18 cellular contexts compared by ENCODE assay signal in genomic region chr17:83085526-83086196, GRCh38. TPM values are rescaled to one million over a fixed set of nuclear protein-coding genes. Genes with fewer than 3 reads are reported as not detected.
DNase-seq lines count a peak whose midpoint lies in the region; ATAC-seq, FAIRE-seq and TF ChIP-seq lines count a peak whose summit lies in the region.
"Had no signal": no experiment of that assay in that cellular context is flagged by ENCODE, and none has a peak within 500 bp of the region (broad histone marks: within the 10 kb centered on the region; RNA-seq: fewer than 3 reads in every experiment).

No MANE protein-coding gene starts in this region.

- in situ Hi-C loops in K562 (cut with MboI): no loop called here

- H3K27ac ChIP-seq in SK-N-SH (ENCODE audit: low read depth in 2 of 2, low read length in 1 of 2) (peak overlapping the region in 1 of 2 experiments; percentile 93; a peak in 1 of 4 replicates), K562 (ENCODE audit: extremely low read depth, low read depth, low read length) (no peak overlapping the region), thyroid gland (peak overlapping the region in 2 of 3 donors; percentile 13 to 30)
- H3K27ac ChIP-seq: 22Rv1, pancreas had no signal

- H3K9ac ChIP-seq in SK-N-SH (no peak overlapping the region), K562 (ENCODE audit: insufficient read depth in 1 of 2, low read depth in 2 of 2, low read length in 2 of 2) (peak overlapping the region in 1 of 2 experiments; percentile 73; a peak in 2 of 4 replicates)

- H3K36me3 ChIP-seq in SK-N-SH (replicated peaks in 1 of 2; ENCODE audit: control insufficient read depth in 1 of 2, insufficient read depth in 2 of 2, low read length in 1 of 2) (peaks cover 13 to 23% of the 10 kb centered on the region in 2 experiments), K562 (ENCODE audit: control insufficient read depth, insufficient read depth, low read length) (peaks cover 67% of the 10 kb centered on the region; the same call in 2 of the 3 replicates), thyroid gland (peaks cover 11 to 12% of the 10 kb centered on the region in 2 donors)
- H3K36me3 ChIP-seq: pancreas had no signal

- no peak for DNase-seq in SK-N-SH
- no peak for DNase-seq in K562 (ENCODE audit: extremely low read depth in 1 of 4, low spot score in 3 of 4)
- no peak for DNase-seq in natural killer cell
- no peak for DNase-seq in thyroid gland
- no peak for DNase-seq in endothelial cell (ENCODE audit: low spot score)
- no peak for DNase-seq in NCI-H2081 (lab: John Stamatoyannopoulos, UW)
- no peak for DNase-seq in stimulated activated naive CD4-positive, alpha-beta T cell treated with Interleukin-2 at 50 U/mL for 16 hours (lab: John Stamatoyannopoulos, UW)
- DNase-seq: activated CD4-positive, alpha-beta T cell treated with anti-CD3 and anti-CD28 coated beads for 4 hours; C1 segment of cervical spinal cord; cortex of kidney; left lung; MM.1S; NCI-H82; pancreas; substantia nigra had no signal

- H3K9me2 ChIP-seq in SK-N-SH: no peaks in the 10 kb centered on the region

- H3K4me2 ChIP-seq in SK-N-SH: peak overlapping the region; percentile 97
- H3K4me2 ChIP-seq in K562 (ENCODE audit: insufficient read depth, low read length): no peak overlapping the region

- no peaks in the 10 kb centered on the region for H3K9me3 ChIP-seq in SK-N-SH
- H3K9me3 ChIP-seq in K562 (replicated peaks; ENCODE audit: control insufficient read depth, insufficient read depth, low read depth, low read length): no peaks in the 10 kb centered on the region
- H3K9me3 ChIP-seq in thyroid gland: no peaks in the 10 kb centered on the region
- H3K9me3 ChIP-seq: left lung, pancreas had no signal

- H3K4me1 Mint-ChIP-seq in natural killer cell (peaks cover 67 to 76% of the 10 kb centered on the region in 2 donors), endothelial cell (ENCODE audit: unreplicated experiment) (peaks cover 2% of the 10 kb centered on the region)

- TF ChIP-seq RAD21 in SK-N-SH (IDR thresholded peaks at IDR 0.05; ENCODE audit: low read length): no peak
- TF ChIP-seq RAD21 in K562 (CRISPR knock-in tag; conservative IDR thresholded peaks at IDR 0.05 in 1 of 2, IDR thresholded peaks at IDR 0.05 in 1 of 2): no peak

- H3K36me3 Mint-ChIP-seq in natural killer cell (no peaks in the 10 kb centered on the region), endothelial cell (ENCODE audit: low read depth, unreplicated experiment) (no peaks in the 10 kb centered on the region)

- no peak for FAIRE-seq in K562 (lab: Jason Lieb, UNC)
- FAIRE-seq: pancreas, RCC 7860 had no signal

- peak overlapping the region; percentile 98 for H3K27ac Mint-ChIP-seq in natural killer cell
- no peak overlapping the region for H3K27ac Mint-ChIP-seq in endothelial cell (ENCODE audit: unreplicated experiment)

- H3K4me3 Mint-ChIP-seq in natural killer cell (peak overlapping the region; percentile 90), endothelial cell (ENCODE audit: unreplicated experiment) (no peak overlapping the region)

- no TSS peak for BruUV-seq in K562 (replicated peaks; lab: Mats Ljungman, UMichigan)

- H3K27me3 ChIP-seq in SK-N-SH (ENCODE audit: insufficient read depth) (no peaks in the 10 kb centered on the region), K562 (ENCODE audit: control insufficient read depth in 2 of 2, insufficient read depth in 2 of 2, low read length in 2 of 2) (no peaks in the 10 kb centered on the region), thyroid gland (no peaks in the 10 kb centered on the region)
- H3K27me3 ChIP-seq: pancreas had no signal

- no peak for TF ChIP-seq EP300 in SK-N-SH (IDR thresholded peaks at IDR 0.05; ENCODE audit: borderline replicate concordance in 1 of 2, low read depth in 1 of 2, low read length in 1 of 2)
- TF ChIP-seq EP300 in K562 (IDR thresholded peaks at IDR 0.05; ENCODE audit: low read length): no peak

- peaks cover 30% of the 10 kb centered on the region for H3F3A ChIP-seq in SK-N-SH (replicated peaks; ENCODE audit: insufficient read depth)

- H4K20me1 ChIP-seq in SK-N-SH (ENCODE audit: insufficient read depth) (peaks cover 86% of the 10 kb centered on the region), K562 (replicated peaks; ENCODE audit: control insufficient read depth, insufficient read depth, low read length) (peaks cover 51% of the 10 kb centered on the region)

- H3K79me2 ChIP-seq in SK-N-SH (ENCODE audit: insufficient read depth) (peaks cover 87% of the 10 kb centered on the region), K562 (ENCODE audit: control insufficient read depth, insufficient read depth, low read length) (peaks cover 62% of the 10 kb centered on the region)

- no peaks in the 10 kb centered on the region for H3K27me3 Mint-ChIP-seq in natural killer cell (ENCODE audit: low read depth in 2 of 2)
- peaks cover 17% of the 10 kb centered on the region for H3K27me3 Mint-ChIP-seq in endothelial cell (ENCODE audit: unreplicated experiment)

- CTCF ChIA-PET in SK-N-SH (lab: Yijun Ruan, JAX): no interaction called here
- CTCF ChIA-PET in K562 (lab: Yijun Ruan, JAX; ENCODE audit: low intra/inter-chr PET ratio): no interaction called here

- peaks cover 31 to 35% of the 10 kb centered on the region in 2 experiments for H3K4me1 ChIP-seq in SK-N-SH (ENCODE audit: control insufficient read depth in 1 of 2, insufficient read depth in 2 of 2, low read depth in 1 of 2, low read length in 1 of 2)
- peaks cover 18 to 88% of the 10 kb centered on the region in 2 experiments for H3K4me1 ChIP-seq in K562 (replicated peaks in 1 of 2; ENCODE audit: control insufficient read depth in 2 of 2, insufficient read depth in 2 of 2, low read length in 2 of 2)
- H3K4me1 ChIP-seq in thyroid gland: peaks cover 42 to 57% of the 10 kb centered on the region in 2 donors

- H3K4me3 ChIP-seq in SK-N-SH (ENCODE audit: low read depth in 2 of 2, low read length in 1 of 2) (no peak overlapping the region), K562 (no peak overlapping the region), thyroid gland (replicated peaks in 1 of 3) (no peak overlapping the region)
- H3K4me3 ChIP-seq: left lung, pancreas had no signal

- no peaks in the 10 kb centered on the region for H3K9me3 Mint-ChIP-seq in natural killer cell
- H3K9me3 Mint-ChIP-seq in endothelial cell (ENCODE audit: unreplicated experiment): no peaks in the 10 kb centered on the region

- peaks cover 3% of the 10 kb centered on the region for H3K9me1 ChIP-seq in K562 (ENCODE audit: control insufficient read depth, insufficient read depth, low read length)

- H2AFZ ChIP-seq in SK-N-SH (ENCODE audit: low read depth) (no peak overlapping the region), K562 (ENCODE audit: low read depth, low read length) (no peak overlapping the region)

- POLR2A ChIA-PET in SK-N-SH (lab: Yijun Ruan, JAX): no interaction called here
- POLR2A ChIA-PET in K562 (lab: Yijun Ruan, JAX): interaction anchor here (1.0 kb wide), 2 partner anchors 8 to 12 kb away, joined by 3 to 5 read pairs; no protein-coding TSS in a partner anchor

- TF ChIP-seq CTCF in SK-N-SH (IDR thresholded peaks at IDR 0.05) (no peak), K562 (IDR thresholded peaks at IDR 0.05 in 2 of 3, conservative IDR thresholded peaks at IDR 0.05 in 1 of 3; ENCODE audit: insufficient read depth in 2 of 3, low read depth in 1 of 3, low read length in 3 of 3) (no peak), natural killer cell (IDR thresholded peaks at IDR 0.05) (no peak), thyroid gland (IDR thresholded peaks at IDR 0.05) (no peak), endothelial cell (IDR thresholded peaks at IDR 0.05; ENCODE audit: unreplicated experiment) (no peak)

- WGBS in SK-N-SH (ENCODE audit: low lambda C conversion rate): 94% methylated on average over 21 of the region's 25 CpGs
- 69% methylated on average over 14 of the region's 25 CpGs for WGBS in K562 (ENCODE audit: insufficient coverage, low coverage, missing lambda C conversion rate)
- WGBS in thyroid gland, 2 donors: 91 to 94% methylated on average over 7 to 20 of the region's 25 CpGs

- TF ChIP-seq POLR2A in K562 (conservative IDR thresholded peaks at IDR 0.05) (no peak), thyroid gland (IDR thresholded peaks at IDR 0.05) (no peak)

- no peak for ATAC-seq in SK-N-SH treated with all-trans-retinoic acid at 6 μM for 48 hours
- no peak for ATAC-seq in K562
- no peak for ATAC-seq in natural killer cell
- ATAC-seq: pancreas had no signal

- intact Hi-C loops in K562 (cut with micrococcal nuclease): no loop called here
- intact Hi-C loops in natural killer cell (cut with micrococcal nuclease): loop anchor here (2.0 kb wide), 1 partner anchor 15 kb away; no protein-coding TSS in a partner anchor
- intact Hi-C loops in thyroid gland (cut with DNase I): no loop called here

TF ChIP-seq in SK-N-SH, 30 proteins besides CTCF, POLR2A, EP300 and RAD21 (continues in another document):
- no peak for TF ChIP-seq CHD2 (IDR thresholded peaks at IDR 0.05; ENCODE audit: low read length, partially characterized antibody)

TF ChIP-seq in SK-N-SH treated with all-trans-retinoic acid at 6 μM for 48 hours, 23 proteins besides CTCF, POLR2A, EP300 and RAD21 (continues in another document):
- TF ChIP-seq ZNF565 (CRISPR knock-in tag; conservative IDR thresholded peaks at IDR 0.05; ENCODE audit: low read depth): no peak

TF ChIP-seq in K562, 482 proteins besides CTCF, POLR2A, EP300 and RAD21 (continues in another document):
- no peak for TF ChIP-seq ZNF316 (IDR thresholded peaks at IDR 0.05)

RNA-seq across cellular contexts. Expression of gene METRNL, which starts 6.3 kb away (rescaled TPM):
- polyA plus RNA-seq in SK-N-SH (2012; rRNA removed) (50.8 and 75.5 TPM in 2 replicates), K562 (2011; rRNA removed) (2.9 and 6.2 TPM in 2 replicates), K562 (2014; fragmentation: Illumina TruSeq; extraction: Trizol) (1.7 and 10.2 TPM in 2 replicates), K562 (2014; fragmentation: Nextera tagmentation; extraction: Ambion mirVana) (under 1 TPM; 0.17 to 0.18 TPM), K562 (2014; rRNA removed) (19.5 and 23.5 TPM in 2 replicates)
- polyA plus RNA-seq in SK-N-SH (2012; cell fraction: cytosol; rRNA removed): 31.7 and 51.3 TPM in 2 replicates
- polyA plus RNA-seq in SK-N-SH (2012; cell fraction: nucleus; rRNA removed): 56.5 and 122 TPM in 2 replicates
- 12.2 and 22.8 TPM in 2 replicates for total RNA-seq in K562 (2011; cell fraction: chromatin; rRNA removed; ENCODE audit: low replicate concordance)
- 23.4 and 25.7 TPM in 2 replicates for total RNA-seq in K562 (2011; cell fraction: nucleolus; rRNA removed)
- total RNA-seq in K562 (2011; cell fraction: nucleoplasm; rRNA removed): 12.5 and 12.8 TPM in 2 replicates
- total RNA-seq in K562 (2014; rRNA removed) (28.2 and 34.9 TPM in 2 replicates), K562 (2014; rRNA removed; fragmentation: Illumina TruSeq; extraction: Trizol) (2.2 and 2.3 TPM in 2 replicates), K562 (2015; rRNA removed; fragmentation: Illumina TruSeq; extraction: Trizol) (10.7 and 14.2 TPM in 2 replicates), K562 (2021) (25.7 and 31.8 TPM in 2 replicates), natural killer cell (100 to 1,000 TPM; 227 to 390 (median 325) TPM), thyroid gland (10 to 100 TPM; 57.5 to 89.7 (median 73.3) TPM), endothelial cell (ENCODE audit: unreplicated experiment) (5.3 TPM)
- polyA plus RNA-seq in K562 (2011; cell fraction: cytosol; rRNA removed): 14.1 and 23.9 TPM in 2 replicates
- polyA plus RNA-seq in K562 (2011; cell fraction: nucleus; rRNA removed): 8.7 and 14.9 TPM in 2 replicates
- polyA plus RNA-seq in K562 (2012): 24.6 and 38.9 TPM in 2 replicates
- polyA minus RNA-seq in K562 (2011; rRNA and poly(A)+ RNA removed): 1.9 and 2.0 TPM in 2 replicates
- 19.5 and 23.5 TPM in 2 replicates for polyA minus RNA-seq in K562 (2011; cell fraction: cytosol; rRNA and poly(A)+ RNA removed)
- polyA minus RNA-seq in K562 (2011; cell fraction: nucleus; rRNA and poly(A)+ RNA removed): 6.1 and 6.4 TPM in 2 replicates

Comparison
In these comparisons a context has a peak if more than half of its experiments do, and no peak if none do; other contexts are left out.
1. Of the 27 proteins assayed by ChIP-seq in both K562 and SK-N-SH: peak only in K562: MAX, USF1 and USF2; only in SK-N-SH: none; in both: none; in neither: 24.